Comparison of ENCODE assay signal across 19 cellular contexts in genomic region chr2:128548461-128548891, GRCh38.
"Had no signal": no experiment of that assay in that cellular context is flagged by ENCODE, and none has a peak within 500 bp of the region (broad histone marks: within the 10 kb centered on the region; RNA-seq: fewer than 3 reads in every experiment).

No MANE protein-coding gene starts in this region.

- H3K36me3 ChIP-seq: prostate gland, SJCRH30, suprapubic skin, transverse colon had no signal

- H3K36me3 Mint-ChIP-seq: activated naive CD4-positive, alpha-beta T cell treated with anti-CD3 and anti-CD28 coated beads, Interleukin-2, amount 50 U/mL, for 24 hours; brain; WTC11 had no signal

- H3K9me3 ChIP-seq: prostate gland, SJCRH30, suprapubic skin, transverse colon had no signal

- ATAC-seq: foreskin keratinocyte; left lobe of liver; stimulated activated naive CD8-positive, alpha-beta T cell treated with anti-CD3 and anti-CD28 coated beads, Interleukin-15, amount 100 ng/mL, for 72 hours; WTC11 had no signal

- H3K27me3 ChIP-seq: foreskin keratinocyte, SJCRH30, suprapubic skin, transverse colon had no signal

- H3K9me3 Mint-ChIP-seq: activated naive CD4-positive, alpha-beta T cell treated with anti-CD3 and anti-CD28 coated beads, Interleukin-2, amount 50 U/mL, for 24 hours had no signal

- H3K27ac Mint-ChIP-seq: activated naive CD4-positive, alpha-beta T cell treated with anti-CD3 and anti-CD28 coated beads, Interleukin-2, amount 50 U/mL, for 24 hours; dendritic cell treated with granulocyte-macrophage colony-stimulating factor and Interleukin-4, amounts not matched to agents 40 ng/mL and 50 ng/mL, for 4 days; stimulated activated naive CD8-positive, alpha-beta T cell treated with anti-CD3 and anti-CD28 coated beads, Interleukin-15, amount 100 ng/mL, for 72 hours; WTC11 had no signal

- DNase-seq: activated CD4-positive, alpha-beta T cell treated with anti-CD3 and anti-CD28 coated beads, Interleukin-2, amount 50 U/mL, for 4 hours; activated gamma-delta T cell treated with Interleukin-2 at 50 U/mL for 16 hours; activated T-cell treated with anti-CD3 and anti-CD28 coated beads for 4 hours; aorta; effector memory CD4-positive, alpha-beta T cell; foreskin keratinocyte; mammary epithelial cell; SJCRH30; stimulated activated CD4-positive, alpha-beta T cell treated with anti-CD3 and anti-CD28 coated beads, Interleukin-1b, Interleukin-23, amount 100 ng/mL, for 48 hours; stimulated activated naive CD8-positive, alpha-beta T cell treated with anti-CD3 and anti-CD28 coated beads, Interleukin-15, amount 100 ng/mL, for 72 hours; T-helper 9 cell; transverse colon had no signal

- H3K27me3 Mint-ChIP-seq: activated naive CD4-positive, alpha-beta T cell treated with anti-CD3 and anti-CD28 coated beads, Interleukin-2, amount 50 U/mL, for 24 hours; stimulated activated naive CD8-positive, alpha-beta T cell treated with anti-CD3 and anti-CD28 coated beads, Interleukin-15, amount 100 ng/mL, for 72 hours had no signal

- H3K4me1 ChIP-seq: foreskin keratinocyte, prostate gland, SJCRH30, transverse colon had no signal

- H3K27ac ChIP-seq: foreskin keratinocyte, prostate gland, SJCRH30, suprapubic skin, transverse colon had no signal

- H3K4me3 ChIP-seq: prostate gland, SJCRH30, suprapubic skin, transverse colon had no signal

- H3K4me1 Mint-ChIP-seq: activated naive CD4-positive, alpha-beta T cell treated with anti-CD3 and anti-CD28 coated beads, Interleukin-2, amount 50 U/mL, for 24 hours; stimulated activated naive CD8-positive, alpha-beta T cell treated with anti-CD3 and anti-CD28 coated beads, Interleukin-15, amount 100 ng/mL, for 72 hours had no signal

- H3K4me3 Mint-ChIP-seq: activated naive CD4-positive, alpha-beta T cell treated with anti-CD3 and anti-CD28 coated beads, Interleukin-2, amount 50 U/mL, for 24 hours; brain; dendritic cell treated with granulocyte-macrophage colony-stimulating factor and Interleukin-4, amounts not matched to agents 40 ng/mL and 50 ng/mL, for 4 days; stimulated activated naive CD8-positive, alpha-beta T cell treated with anti-CD3 and anti-CD28 coated beads, Interleukin-15, amount 100 ng/mL, for 72 hours; WTC11 had no signal
